In genomic region chr7:5681423-5681822, GRCh38 we compare ENCODE assay signal across 16 cellular contexts.
DNase-seq lines count a peak whose midpoint lies in the region; ATAC-seq and TF ChIP-seq lines count a peak whose summit lies in the region.
"Had no signal": no experiment of that assay in that cellular context is flagged by ENCODE, and none has a peak within 500 bp of the region (broad histone marks: within the 10 kb centered on the region; RNA-seq: fewer than 3 reads in every experiment).

No MANE protein-coding gene starts in this region.

- peak overlapping the region; percentile 64 for H3K27ac Mint-ChIP-seq in CD4-positive, alpha-beta T cell
- peak overlapping the region; percentile 8 for H3K27ac Mint-ChIP-seq in chondrocyte (ENCODE audit: unreplicated experiment)
- no peak overlapping the region for H3K27ac Mint-ChIP-seq in activated CD4-positive, alpha-beta T cell treated with anti-CD3 and anti-CD28 coated beads, Interleukin-2, amount 10 ng/mL, durations not matched to agents 7 days and 5 days
- H3K27ac Mint-ChIP-seq: activated CD8-positive, alpha-beta memory T cell treated with anti-CD3 and anti-CD28 coated beads, Interleukin-2, amount 10 ng/mL, durations not matched to agents 7 days and 5 days had no signal

- no peak overlapping the region for H3K4me3 Mint-ChIP-seq in CD4-positive, alpha-beta T cell
- no peak overlapping the region for H3K4me3 Mint-ChIP-seq in chondrocyte (ENCODE audit: unreplicated experiment)
- H3K4me3 Mint-ChIP-seq in activated CD4-positive, alpha-beta T cell treated with anti-CD3 and anti-CD28 coated beads, Interleukin-2, amount 10 ng/mL, durations not matched to agents 7 days and 5 days = no peak overlapping the region
- H3K4me3 Mint-ChIP-seq: activated CD8-positive, alpha-beta memory T cell treated with anti-CD3 and anti-CD28 coated beads, Interleukin-2, amount 10 ng/mL, durations not matched to agents 7 days and 5 days had no signal

- no peak overlapping the region for H3K27ac ChIP-seq in CD4-positive, alpha-beta T cell (ENCODE audit: low read depth, low read length)
- peak overlapping the region; percentile 75 for H3K27ac ChIP-seq in OCI-LY1 (ENCODE audit: low read depth, low read length, poor library complexity, severe bottlenecking)
- H3K27ac ChIP-seq in parathyroid adenoma = peak overlapping the region; percentile 95
- H3K27ac ChIP-seq: ovary had no signal

- no peak for DNase-seq in CD4-positive, alpha-beta T cell
- DNase-seq in chondrocyte (ENCODE audit: low spot score) (peak; percentile 8), NCI-H2196 (lab: John Stamatoyannopoulos, UW; ENCODE audit: unreplicated experiment) (no peak), UCSD-AML1 (lab: John Stamatoyannopoulos, UW; ENCODE audit: unreplicated experiment) (no peak)
- DNase-seq in activated effector memory CD4-positive, alpha-beta T cell treated with Interleukin-2 at 50 U/mL for 16 hours = no peak
- DNase-seq in activated CD4-positive, alpha-beta T cell treated with anti-CD3 and anti-CD28 coated beads, Interleukin-2, amount 10 ng/mL, durations not matched to agents 7 days and 5 days = no peak
- DNase-seq: activated CD8-positive, alpha-beta memory T cell treated with anti-CD3 and anti-CD28 coated beads, Interleukin-2, amount 10 ng/mL, durations not matched to agents 7 days and 5 days; amygdala; GOT3; immature natural killer cell; KG1; mammary epithelial cell; NCI-H1436 had no signal

- H3K27me3 ChIP-seq in CD4-positive, alpha-beta T cell (ENCODE audit: control insufficient read depth, insufficient read depth, low read length) = no peaks in the 10 kb centered on the region
- no peaks in the 10 kb centered on the region for H3K27me3 ChIP-seq in OCI-LY1 (ENCODE audit: insufficient read depth, low read length)
- H3K27me3 ChIP-seq in parathyroid adenoma (ENCODE audit: control insufficient read depth, insufficient read depth, low read length) = no peaks in the 10 kb centered on the region
- H3K27me3 ChIP-seq: ovary had no signal

- no peaks in the 10 kb centered on the region for H3K9me3 ChIP-seq in CD4-positive, alpha-beta T cell (ENCODE audit: control insufficient read depth, low read length)
- no peaks in the 10 kb centered on the region for H3K9me3 ChIP-seq in OCI-LY1 (ENCODE audit: low read length)
- no peaks in the 10 kb centered on the region for H3K9me3 ChIP-seq in parathyroid adenoma (ENCODE audit: control insufficient read depth, low read length)
- H3K9me3 ChIP-seq: ovary had no signal

- no peaks in the 10 kb centered on the region; the same call in 1 of the 2 replicates for H3F3A ChIP-seq in OCI-LY1 (ENCODE audit: insufficient read depth, low read length)

- H3K4me2 ChIP-seq in OCI-LY1 (ENCODE audit: low read length) (no peak overlapping the region; the same call in 1 of the 2 replicates), parathyroid adenoma (ENCODE audit: low read length) (peak overlapping the region; percentile 7)

- H3K36me3 ChIP-seq in OCI-LY1 (ENCODE audit: insufficient read depth, low read length) = peaks cover 18% of the 10 kb centered on the region
- no peaks in the 10 kb centered on the region for H3K36me3 ChIP-seq in parathyroid adenoma (ENCODE audit: control insufficient read depth, insufficient read depth, low read length)
- H3K36me3 ChIP-seq: ovary had no signal

- no peaks in the 10 kb centered on the region for H3K79me2 ChIP-seq in OCI-LY1 (ENCODE audit: insufficient read depth, low read length)
- H3K79me2 ChIP-seq in parathyroid adenoma = peaks cover 35% of the 10 kb centered on the region

- H2AFZ ChIP-seq in OCI-LY1 (ENCODE audit: low read length) (no peak overlapping the region), parathyroid adenoma (no peak overlapping the region)

- H3K9ac ChIP-seq in OCI-LY1 (ENCODE audit: low read length) (peak overlapping the region; percentile 26; the same call in 1 of the 2 replicates), parathyroid adenoma (peak overlapping the region; percentile 29)

- H3K4me1 Mint-ChIP-seq in CD4-positive, alpha-beta T cell (ENCODE audit: low read depth) = peaks cover 81% of the 10 kb centered on the region
- H3K4me1 Mint-ChIP-seq in chondrocyte (ENCODE audit: low read depth) = peaks cover 42% of the 10 kb centered on the region
- H3K4me1 Mint-ChIP-seq in activated CD4-positive, alpha-beta T cell treated with anti-CD3 and anti-CD28 coated beads, Interleukin-2, amount 10 ng/mL, durations not matched to agents 7 days and 5 days = peaks cover 82% of the 10 kb centered on the region

- H4K20me1 ChIP-seq in OCI-LY1 (ENCODE audit: insufficient read depth, low read length) = no peaks in the 10 kb centered on the region

- no peaks in the 10 kb centered on the region for H3K9me2 ChIP-seq in OCI-LY1 (ENCODE audit: low read depth, low read length)

- H3K36me3 Mint-ChIP-seq in CD4-positive, alpha-beta T cell (ENCODE audit: low read depth) = peaks cover 75% of the 10 kb centered on the region
- H3K36me3 Mint-ChIP-seq in chondrocyte (ENCODE audit: low read depth) = peaks cover 8% of the 10 kb centered on the region
- H3K36me3 Mint-ChIP-seq in activated CD4-positive, alpha-beta T cell treated with anti-CD3 and anti-CD28 coated beads, Interleukin-2, amount 10 ng/mL, durations not matched to agents 7 days and 5 days (ENCODE audit: low read depth) = peaks cover 30% of the 10 kb centered on the region

- CTCF ChIA-PET in CD4-positive, alpha-beta T cell (lab: Charles Lee) = interaction anchor here (1.0 to 1.5 kb wide), 2 partner anchors 16 to 123 kb away, joined by 4 read pairs; no protein-coding TSS in a partner anchor
- CTCF ChIA-PET in activated CD4-positive, alpha-beta T cell treated with anti-CD3 and anti-CD28 coated beads, Interleukin-2, amount 10 ng/mL, durations not matched to agents 7 days and 5 days (lab: Charles Lee) = interaction anchor here (1.3 to 1.6 kb wide), 2 partner anchors 11 to 16 kb away, joined by 3 to 5 read pairs; no protein-coding TSS in a partner anchor

- H3K4me1 ChIP-seq in OCI-LY1 (ENCODE audit: insufficient read depth, low read length, severe bottlenecking) (peaks cover 96% of the 10 kb centered on the region), parathyroid adenoma (peaks cover 57% of the 10 kb centered on the region)

- no peaks in the 10 kb centered on the region for H3K27me3 Mint-ChIP-seq in CD4-positive, alpha-beta T cell
- H3K27me3 Mint-ChIP-seq in chondrocyte (ENCODE audit: low read depth) = no peaks in the 10 kb centered on the region
- H3K27me3 Mint-ChIP-seq in activated CD4-positive, alpha-beta T cell treated with anti-CD3 and anti-CD28 coated beads, Interleukin-2, amount 10 ng/mL, durations not matched to agents 7 days and 5 days = no peaks in the 10 kb centered on the region
- H3K27me3 Mint-ChIP-seq: activated CD8-positive, alpha-beta memory T cell treated with anti-CD3 and anti-CD28 coated beads, Interleukin-2, amount 10 ng/mL, durations not matched to agents 7 days and 5 days had no signal

- intact Hi-C loops in CD4-positive, alpha-beta T cell (cut with DNase I, micrococcal nuclease) = no loop called here

- POLR2A ChIA-PET in CD4-positive, alpha-beta T cell (lab: Charles Lee) = no interaction called here
- POLR2A ChIA-PET in activated CD4-positive, alpha-beta T cell treated with anti-CD3 and anti-CD28 coated beads, Interleukin-2, amount 10 ng/mL, durations not matched to agents 7 days and 5 days (lab: Charles Lee) = no interaction called here

- no peak overlapping the region for H3K4me3 ChIP-seq in OCI-LY1 (ENCODE audit: low read depth, low read length, poor library complexity, severe bottlenecking)
- peak overlapping the region; percentile 1 for H3K4me3 ChIP-seq in parathyroid adenoma (ENCODE audit: low read depth, low read length)
- H3K4me3 ChIP-seq: ovary had no signal

- H3K9me3 Mint-ChIP-seq in CD4-positive, alpha-beta T cell = no peaks in the 10 kb centered on the region
- H3K9me3 Mint-ChIP-seq in chondrocyte (ENCODE audit: low read depth) = no peaks in the 10 kb centered on the region
- no peaks in the 10 kb centered on the region for H3K9me3 Mint-ChIP-seq in activated CD4-positive, alpha-beta T cell treated with anti-CD3 and anti-CD28 coated beads, Interleukin-2, amount 10 ng/mL, durations not matched to agents 7 days and 5 days
- H3K9me3 Mint-ChIP-seq: immature natural killer cell had no signal

- no peak for ATAC-seq in CD4-positive, alpha-beta T cell (ENCODE audit: poor library complexity)

- no peak for TF ChIP-seq CTCF in CD4-positive, alpha-beta T cell (IDR thresholded peaks at IDR 0.05)
- TF ChIP-seq CTCF in OCI-LY1 (IDR thresholded peaks at IDR 0.05; ENCODE audit: low read length) (no peak), chondrocyte (IDR thresholded peaks at IDR 0.05) (no peak), parathyroid adenoma (IDR thresholded peaks at IDR 0.05) (no peak)
